In genomic region chr12:87157791-87158190, GRCh38 we compare ENCODE assay signal across 13 cellular contexts.
DNase-seq lines count a peak whose midpoint lies in the region; ATAC-seq and TF ChIP-seq lines count a peak whose summit lies in the region.
"Had no signal": no experiment of that assay in that cellular context is flagged by ENCODE, and none has a peak within 500 bp of the region (broad histone marks: within the 10 kb centered on the region; RNA-seq: fewer than 3 reads in every experiment).

No MANE protein-coding gene starts in this region.

- H3K9me3 ChIP-seq in lower lobe of right lung = no peaks in the 10 kb centered on the region
- H3K9me3 ChIP-seq: ascending aorta, esophagus muscularis mucosa had no signal

- H3K36me3 Mint-ChIP-seq in osteocyte (ENCODE audit: unreplicated experiment) = no peaks in the 10 kb centered on the region

- H3K4me3 Mint-ChIP-seq in osteocyte (ENCODE audit: unreplicated experiment) = no peak overlapping the region
- H3K4me3 Mint-ChIP-seq: CD4-positive, alpha-beta T cell had no signal

- peaks cover 7% of the 10 kb centered on the region for H3K9me3 Mint-ChIP-seq in osteocyte (ENCODE audit: unreplicated experiment)

- DNase-seq in AG09319 (ENCODE audit: extremely low read depth, low read depth) = peak; percentile 69
- DNase-seq in LoVo (ENCODE audit: low spot score) = peak; percentile 44
- peak; percentile 98 for DNase-seq in choroid plexus epithelial cell (ENCODE audit: low read depth)
- no peak for DNase-seq in lower lobe of right lung
- DNase-seq in NCI-H2081 (lab: John Stamatoyannopoulos, UW) = no peak
- DNase-seq in activated T-cell treated with anti-CD3 and anti-CD28 coated beads, Interleukin-2, amount 50 U/mL, for 1 hour = no peak
- DNase-seq in osteocyte (ENCODE audit: extremely low spot score, unreplicated experiment) = no peak
- no peak for DNase-seq in Right ventricle myocardium superior
- DNase-seq: CD4-positive, alpha-beta T cell; NCI-H2029 treated with DMSO at 0.1 percent for 48 hours; T-helper 9 cell had no signal

- no peak overlapping the region for H3K27ac ChIP-seq in lower lobe of right lung
- H3K27ac ChIP-seq: ascending aorta, esophagus muscularis mucosa had no signal

- ATAC-seq in lower lobe of right lung (peak; percentile 26 to 37), Right ventricle myocardium superior (ENCODE audit: poor library complexity) (no peak)

- no peaks in the 10 kb centered on the region for H3K36me3 ChIP-seq in lower lobe of right lung
- H3K36me3 ChIP-seq: ascending aorta, esophagus muscularis mucosa had no signal

- H3K4me3 ChIP-seq in choroid plexus epithelial cell (ENCODE audit: low read depth, low read length) (no peak overlapping the region), lower lobe of right lung (no peak overlapping the region)
- H3K4me3 ChIP-seq: ascending aorta, esophagus muscularis mucosa had no signal

- no peaks in the 10 kb centered on the region for H3K4me1 ChIP-seq in lower lobe of right lung
- H3K4me1 ChIP-seq: ascending aorta, esophagus muscularis mucosa had no signal

- TF ChIP-seq CTCF in AG09319 (IDR thresholded peaks at IDR 0.05; ENCODE audit: low read depth, low read length) (no peak), choroid plexus epithelial cell (conservative IDR thresholded peaks at IDR 0.05; ENCODE audit: low read depth, low read length) (no peak), lower lobe of right lung (IDR thresholded peaks at IDR 0.05) (no peak), osteocyte (IDR thresholded peaks at IDR 0.05) (no peak)

- H3K27ac Mint-ChIP-seq in osteocyte (ENCODE audit: unreplicated experiment) = no peak overlapping the region
- H3K27ac Mint-ChIP-seq: CD4-positive, alpha-beta T cell had no signal

- intact Hi-C loops in lower lobe of right lung (cut with DNase I) (no loop called here), Right ventricle myocardium superior (cut with DNase I) (no loop called here)

- H3K4me1 Mint-ChIP-seq in osteocyte (ENCODE audit: unreplicated experiment) = peaks cover 16% of the 10 kb centered on the region

- H3K27me3 Mint-ChIP-seq in osteocyte (ENCODE audit: unreplicated experiment) = no peaks in the 10 kb centered on the region
- H3K27me3 Mint-ChIP-seq: CD4-positive, alpha-beta T cell had no signal

- H3K27me3 ChIP-seq in lower lobe of right lung (ENCODE audit: low read depth) = no peaks in the 10 kb centered on the region
- H3K27me3 ChIP-seq: ascending aorta, esophagus muscularis mucosa had no signal

Comparison
In these comparisons a context has a peak if more than half of its experiments do, and no peak if none do; other contexts are left out.
1. DNase-seq: peak in AG09319 (single experiment), LoVo (single experiment) and choroid plexus epithelial cell (single experiment); none in lower lobe of right lung (single experiment), NCI-H2081 (0 of 2), activated T-cell treated with anti-CD3 and anti-CD28 coated beads, Interleukin-2, amount 50 U/mL, for 1 hour (single experiment), osteocyte (single experiment) and Right ventricle myocardium superior (single experiment).